Comparison of ENCODE assay signal across 7 cellular contexts in the genomic region with DNA sequence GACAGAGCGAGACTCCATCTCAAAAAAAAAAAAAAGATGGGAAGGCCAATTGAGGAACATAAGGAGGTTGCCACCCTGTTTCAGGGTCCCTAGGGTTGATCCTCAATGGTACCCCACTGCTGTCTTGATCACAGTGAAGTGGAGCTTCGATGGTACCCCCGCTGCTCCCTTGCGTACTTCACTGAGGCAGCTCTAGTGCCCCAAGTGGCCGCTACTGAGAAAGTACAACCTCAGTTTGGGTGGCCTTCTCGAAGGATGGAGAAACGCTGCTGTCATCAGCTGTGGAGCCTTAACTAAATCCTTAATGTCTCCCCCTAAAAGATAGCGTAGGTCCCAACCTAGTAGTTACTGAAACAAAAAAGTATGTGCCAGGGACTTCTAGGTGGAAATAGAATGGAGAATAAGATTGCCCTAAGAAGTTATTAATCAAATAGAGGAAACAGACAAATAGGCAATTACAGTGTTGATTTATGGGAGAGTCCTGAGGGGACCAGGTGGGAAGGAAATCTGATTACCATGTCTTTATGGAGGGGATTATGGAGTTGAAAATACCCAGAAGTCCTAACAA. TPM values are rescaled to one million over a fixed set of nuclear protein-coding genes. Genes with fewer than 3 reads are reported as not detected.
DNase-seq lines count a peak whose midpoint lies in the region; ATAC-seq, FAIRE-seq and TF ChIP-seq lines count a peak whose summit lies in the region.

No MANE protein-coding gene starts in this region.

- intact Hi-C loops in left lung (cut with DNase I) = no loop called here

- no peak overlapping the region for H3K27ac ChIP-seq in left lung

- TF ChIP-seq CTCF in bronchial epithelial cell (IDR thresholded peaks at IDR 0.05; ENCODE audit: insufficient read depth, low read length, severe bottlenecking) (peak; percentile 79), left lung (IDR thresholded peaks at IDR 0.05) (peak; percentile 49 to 70)

- DNase-seq in GM12891 (ENCODE audit: insufficient read length, low spot score) (no peak), HuH-7.5 (ENCODE audit: low spot score) (peak; percentile 76), T-helper 22 cell (ENCODE audit: low read depth) (peak; percentile 20), bronchial epithelial cell (ENCODE audit: low read depth) (peak; percentile 44), left lung (no peak), DMS153 treated with DMSO at 0.1 percent for 48 hours (lab: John Stamatoyannopoulos, UW; ENCODE audit: unreplicated experiment) (no peak)
- DNase-seq in stimulated activated CD8-positive, alpha-beta memory T cell treated with anti-CD3 and anti-CD28 coated beads, Interleukin-2, amount 100 ng/mL, for 1 hour (ENCODE audit: low read depth in 2 of 2) = peak; percentile 26 to 27

- H3K36me3 ChIP-seq in bronchial epithelial cell (ENCODE audit: control insufficient read depth, insufficient read depth, low read length) = peaks cover 8% of the 10 kb centered on the region
- H3K36me3 ChIP-seq in left lung = peaks cover 0 to 30% of the 10 kb centered on the region in 2 donors

- H3K4me1 ChIP-seq in left lung = peaks cover 9 to 11% of the 10 kb centered on the region in 2 donors

- ATAC-seq in left lung = peak; percentile 66

- H3K9me3 ChIP-seq in left lung = no peaks in the 10 kb centered on the region

- no peak overlapping the region for H3K4me3 ChIP-seq in bronchial epithelial cell (ENCODE audit: low read depth, low read length)
- H3K4me3 ChIP-seq in left lung = no peak overlapping the region

- H3K27me3 ChIP-seq in bronchial epithelial cell (ENCODE audit: control insufficient read depth, insufficient read depth, low read length) (peaks cover 1% of the 10 kb centered on the region), left lung (peaks cover 0 to 1% of the 10 kb centered on the region in 2 donors)

- no peak for TF ChIP-seq POLR2A in GM12891 (IDR thresholded peaks at IDR 0.05; ENCODE audit: low read depth, low read length)

- FAIRE-seq in GM12891 (lab: Jason Lieb, UNC) (peak; percentile 97), bronchial epithelial cell (lab: Jason Lieb, UNC) (peak; percentile 52)

TF ChIP-seq in GM12891, 5 proteins besides CTCF, POLR2A, EP300 and RAD21:
- TF ChIP-seq TAF1 (IDR thresholded peaks at IDR 0.05; ENCODE audit: low read depth, low read length) (no peak), POU2F2 (IDR thresholded peaks at IDR 0.05; ENCODE audit: low read depth, low read length) (no peak), POLR2AphosphoS5 (IDR thresholded peaks at IDR 0.05; ENCODE audit: low read depth, low read length) (no peak), SPI1 (IDR thresholded peaks at IDR 0.05; ENCODE audit: low read depth, low read length) (no peak), PAX5 (IDR thresholded peaks at IDR 0.05; ENCODE audit: insufficient read depth, low read length, severe bottlenecking) (no peak)

RNA-seq across cellular contexts. Expression of a gene that starts 6.3 kb away (rescaled TPM):
- polyA plus RNA-seq in GM12891 (2012; ENCODE audit: low read depth, missing spikeins) = 12.7 TPM
- total RNA-seq in bronchial epithelial cell = 6.6 and 8.2 TPM in 2 replicates
- 10 to 100 TPM; 40.6 to 44.6 TPM for total RNA-seq in left lung

RNA-seq across cellular contexts. Expression of a gene that starts 6.9 kb away (rescaled TPM):
- polyA plus RNA-seq in GM12891 (2012; ENCODE audit: low read depth, missing spikeins) = 19.0 TPM
- total RNA-seq in bronchial epithelial cell (0.79 and 0.90 TPM in 2 replicates), left lung (1 to 10 TPM; 3.4 to 4.0 TPM)

RNA-seq across cellular contexts. Expression of a gene that starts 39.4 kb away (rescaled TPM):
- polyA plus RNA-seq in GM12891 (2012; ENCODE audit: low read depth, missing spikeins) = 122 TPM
- total RNA-seq in bronchial epithelial cell (not detected in 2 replicates), left lung (1 to 10 TPM in 1 of 2 donors, under 1 TPM in 1; 0.99 to 2.4 TPM)

RNA-seq across cellular contexts. Expression of a gene that starts 46.5 kb away (rescaled TPM):
- polyA plus RNA-seq in GM12891 (2012; ENCODE audit: low read depth, missing spikeins) = 9.2 TPM
- total RNA-seq in bronchial epithelial cell (15,881 and 37,648 TPM in 2 replicates), left lung (over 10,000 TPM; 27,227 to 27,465 TPM)

RNA-seq across cellular contexts. Expression of a gene that starts 46.8 kb away (rescaled TPM):
- polyA plus RNA-seq in GM12891 (2012; ENCODE audit: low read depth, missing spikeins) = 14.3 TPM
- total RNA-seq in bronchial epithelial cell (11.4 and 13.7 TPM in 2 replicates), left lung (10 to 100 TPM; 24.7 to 25.6 TPM)

Comparison
In these comparisons a context has a peak if more than half of its experiments do, and no peak if none do; other contexts are left out.
1. DNase-seq: peak in HuH-7.5 (single experiment), T-helper 22 cell (single experiment), bronchial epithelial cell (single experiment) and stimulated activated CD8-positive, alpha-beta memory T cell treated with anti-CD3 and anti-CD28 coated beads, Interleukin-2, amount 100 ng/mL, for 1 hour (2 of 2); none in GM12891 (single experiment), left lung (0 of 2) and DMS153 treated with DMSO at 0.1 percent for 48 hours (single experiment).